In the genomic region with DNA sequence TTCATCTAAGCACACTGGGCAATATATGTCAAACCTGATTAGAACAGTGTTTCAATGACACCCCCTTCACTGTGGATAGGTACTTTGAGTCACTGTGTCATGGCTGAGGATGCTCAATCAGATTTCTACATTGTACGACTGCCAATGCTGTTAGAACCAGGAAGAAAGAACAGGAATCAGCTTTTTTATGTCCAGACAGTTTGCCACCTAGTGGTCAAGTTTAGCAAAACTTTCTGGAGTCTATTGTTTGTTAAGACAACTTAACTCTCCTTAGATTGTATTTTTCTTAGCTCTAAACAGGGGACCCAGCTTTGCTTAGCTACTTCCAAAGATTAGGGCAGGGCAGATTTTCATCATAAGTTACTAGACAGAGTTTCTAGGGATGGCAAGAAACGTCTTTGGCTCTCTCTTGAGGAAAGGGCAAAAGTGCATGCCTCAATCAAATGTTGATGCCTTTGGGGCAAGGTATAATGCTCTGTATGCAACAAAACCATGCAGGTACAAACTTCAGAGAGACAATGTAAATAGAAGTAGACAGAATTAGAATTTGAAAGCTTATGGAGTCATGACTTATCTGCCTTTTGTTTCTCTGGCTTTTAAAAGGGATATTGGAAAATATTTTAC, we compare ENCODE assay signal across 8 cellular contexts. TPM values are rescaled to one million over a fixed set of nuclear protein-coding genes. Genes with fewer than 3 reads are reported as not detected.
DNase-seq lines count a peak whose midpoint lies in the region; ATAC-seq and TF ChIP-seq lines count a peak whose summit lies in the region.

No MANE protein-coding gene starts in this region.

- in situ Hi-C loops in Caki2 (cut with HindIII; ENCODE audit: low pct_unique_long_range_greater_than_20kb, low sequenced_read_pairs) (no loop called here), T47D (cut with HindIII; ENCODE audit: low pct_unique_long_range_greater_than_20kb, low sequenced_read_pairs) (no loop called here)

- H3K4me1 Mint-ChIP-seq in type B pancreatic cell (ENCODE audit: unreplicated experiment), result peaks cover 5% of the 10 kb centered on the region

- no peak overlapping the region for H3K27ac Mint-ChIP-seq in type B pancreatic cell

- peak; percentile 87 for TF ChIP-seq CTCF in type B pancreatic cell (conservative IDR thresholded peaks at IDR 0.05)

- peak; percentile 44 for DNase-seq in Caki2 (ENCODE audit: low read depth)
- DNase-seq in NCI-H748 treated with DMSO at 0.1 percent for 48 hours (lab: John Stamatoyannopoulos, UW), result peak; percentile 1
- DNase-seq in T47D (ENCODE audit: low read depth in 1 of 2, low spot score in 1 of 2), result peak; percentile 3 to 75
- no peak for DNase-seq in left lobe of liver (ENCODE audit: low spot score)
- DNase-seq in type B pancreatic cell (ENCODE audit: extremely low spot score, unreplicated experiment), result no peak
- DNase-seq in activated CD8-positive, alpha-beta memory T cell treated with anti-CD3 and anti-CD28 coated beads, Interleukin-2, amount 50 U/mL, for 4 hours, result no peak

- ATAC-seq in GM18870 (IDR thresholded peaks at IDR 0.05; ENCODE audit: unreplicated experiment) (peak; percentile 72), HG03432 (IDR thresholded peaks at IDR 0.05; ENCODE audit: unreplicated experiment) (peak; percentile 85), left lobe of liver (peak; percentile 85)

- H3K27me3 Mint-ChIP-seq in type B pancreatic cell, result peaks cover 5% of the 10 kb centered on the region

- H3K36me3 Mint-ChIP-seq in type B pancreatic cell, result no peaks in the 10 kb centered on the region

- H3K9me3 Mint-ChIP-seq in type B pancreatic cell, result no peaks in the 10 kb centered on the region

- no peak overlapping the region for H3K4me3 Mint-ChIP-seq in type B pancreatic cell

RNA-seq across cellular contexts. Expression of a gene that starts 40.5 kb away (rescaled TPM):
- total RNA-seq in Caki2 (2014; rRNA removed; shearing (Covaris generic); ENCODE audit: low replicate concordance), result not detected in 2 replicates
- total RNA-seq in left lobe of liver (not detected), type B pancreatic cell (ENCODE audit: low replicate concordance) (5.5 and 10.7 TPM in 2 replicates)

Comparison
In these comparisons a context has a peak if more than half of its experiments do, and no peak if none do; other contexts are left out.
1. DNase-seq: peak in Caki2 (single experiment), NCI-H748 treated with DMSO at 0.1 percent for 48 hours (single experiment) and T47D (2 of 2); none in left lobe of liver (single experiment), type B pancreatic cell (single experiment) and activated CD8-positive, alpha-beta memory T cell treated with anti-CD3 and anti-CD28 coated beads, Interleukin-2, amount 50 U/mL, for 4 hours (single experiment).
2. Peak in every context shown above with its lines, with median percentiles within 50 percentile points of each other: ATAC-seq.